9 cellular contexts compared by ENCODE assay signal in genomic region chr3:16290827-16291196, GRCh38. TPM values are rescaled to one million over a fixed set of nuclear protein-coding genes. Genes with fewer than 3 reads are reported as not detected.
DNase-seq lines count a peak whose midpoint lies in the region; ATAC-seq and TF ChIP-seq lines count a peak whose summit lies in the region.
"Had no signal": no experiment of that assay in that cellular context is flagged by ENCODE, and none has a peak within 500 bp of the region (broad histone marks: within the 10 kb centered on the region; RNA-seq: fewer than 3 reads in every experiment).

No MANE protein-coding gene starts in this region.

- H3K9me3 Mint-ChIP-seq in T-helper 1 cell treated with Interleukin-12 subunit alpha and Interleukin-12 subunit beta and Interleukin-4 antibody, amounts not matched to agents 30 μg/mL and 1 μg/mL, for 36 hours: peaks cover 16% of the 10 kb centered on the region
- peaks cover 0 to 16% (median 6%) of the 10 kb centered on the region in 9 donors for H3K9me3 Mint-ChIP-seq in naive thymus-derived CD8-positive, alpha-beta T cell

- peaks cover 67% of the 10 kb centered on the region for H3K36me3 Mint-ChIP-seq in T-helper 1 cell treated with Interleukin-12 subunit alpha and Interleukin-12 subunit beta and Interleukin-4 antibody, amounts not matched to agents 30 μg/mL and 1 μg/mL, for 36 hours (ENCODE audit: low read depth)
- H3K36me3 Mint-ChIP-seq in naive thymus-derived CD8-positive, alpha-beta T cell: peaks cover 50 to 64% (median 54%) of the 10 kb centered on the region in 3 donors

- intact Hi-C loops in dorsolateral prefrontal cortex (cut with DNase I): loop anchor here (1.0 kb wide), 2 partner anchors 259 to 260 kb away; no protein-coding TSS in a partner anchor

- peak overlapping the region; percentile 89 for H3K4me3 Mint-ChIP-seq in T-helper 1 cell treated with Interleukin-12 subunit alpha and Interleukin-12 subunit beta and Interleukin-4 antibody, amounts not matched to agents 30 μg/mL and 1 μg/mL, for 36 hours
- H3K4me3 Mint-ChIP-seq in naive thymus-derived CD8-positive, alpha-beta T cell: peak overlapping the region; percentile 95 to 100 (median 97)

- TF ChIP-seq CTCF in GM12865 (IDR thresholded peaks at IDR 0.05; ENCODE audit: insufficient read depth, low read depth, low read length, missing control alignments) (no peak), dorsolateral prefrontal cortex (IDR thresholded peaks at IDR 0.05 in 54 of 56, conservative IDR thresholded peaks at IDR 0.05 in 2 of 56; ENCODE audit: low read depth in 1 of 56, partially characterized antibody in 56 of 56) (no peak)

- DNase-seq in GM12865 (ENCODE audit: low read depth) (peak; percentile 26), pons (ENCODE audit: low spot score) (no peak), HPDE6-E6E7 (ENCODE audit: extremely low spot score) (no peak), dorsolateral prefrontal cortex (no peak)
- DNase-seq in naive thymus-derived CD8-positive, alpha-beta T cell: peak in 3 of 10 donors; percentile 65 to 69 (median 68)

- peaks cover 58% of the 10 kb centered on the region for H3K4me1 Mint-ChIP-seq in T-helper 1 cell treated with Interleukin-12 subunit alpha and Interleukin-12 subunit beta and Interleukin-4 antibody, amounts not matched to agents 30 μg/mL and 1 μg/mL, for 36 hours (ENCODE audit: low read depth)
- H3K4me1 Mint-ChIP-seq in naive thymus-derived CD8-positive, alpha-beta T cell: peaks cover 33 to 88% (median 59%) of the 10 kb centered on the region in 4 donors

- POLR2A ChIA-PET in naive thymus-derived CD8-positive, alpha-beta T cell (lab: Charles Lee): interaction anchor here (1.0 to 9.8 kb wide), 9 partner anchors 14 to 260 kb away, joined by 3 to 304 read pairs (median 6); partner anchors contain the start of genes DPH3 and OXNAD1

- peak overlapping the region in 13 of 59 donors; percentile 1 to 55 (median 29) for H3K27ac ChIP-seq in dorsolateral prefrontal cortex
- H3K27ac ChIP-seq: vagina had no signal

- H3K27me3 Mint-ChIP-seq in T-helper 1 cell treated with Interleukin-12 subunit alpha and Interleukin-12 subunit beta and Interleukin-4 antibody, amounts not matched to agents 30 μg/mL and 1 μg/mL, for 36 hours (ENCODE audit: low read depth): no peaks in the 10 kb centered on the region
- no peaks in the 10 kb centered on the region for H3K27me3 Mint-ChIP-seq in naive thymus-derived CD8-positive, alpha-beta T cell

- H3K27ac Mint-ChIP-seq in T-helper 1 cell treated with Interleukin-12 subunit alpha and Interleukin-12 subunit beta and Interleukin-4 antibody, amounts not matched to agents 30 μg/mL and 1 μg/mL, for 36 hours: peak overlapping the region; percentile 92
- H3K27ac Mint-ChIP-seq in naive thymus-derived CD8-positive, alpha-beta T cell: peak overlapping the region; percentile 93 to 99 (median 96)

- no peaks in the 10 kb centered on the region for H3K27me3 ChIP-seq in dorsolateral prefrontal cortex
- H3K27me3 ChIP-seq: vagina had no signal

- ATAC-seq in HG02763 (IDR thresholded peaks at IDR 0.05; ENCODE audit: unreplicated experiment) (peak; percentile 41), GM18867 (IDR thresholded peaks at IDR 0.05; ENCODE audit: unreplicated experiment) (no peak)
- peak; percentile 15 to 32 for ATAC-seq in naive thymus-derived CD8-positive, alpha-beta T cell

- H3K4me3 ChIP-seq in GM12865 (ENCODE audit: low read depth, low read length) (no peak overlapping the region), dorsolateral prefrontal cortex (no peak overlapping the region)
- H3K4me3 ChIP-seq: vagina had no signal

RNA-seq across cellular contexts. Expression of gene OXNAD1, which starts 25.8 kb away (rescaled TPM):
- 100 to 1,000 TPM; 128 to 132 TPM for total RNA-seq in naive thymus-derived CD8-positive, alpha-beta T cell
- polyA plus RNA-seq in naive thymus-derived CD8-positive, alpha-beta T cell: 100 to 1,000 TPM; 106 to 190 (median 168) TPM
- total RNA-seq in dorsolateral prefrontal cortex: 10 to 100 TPM; 16.6 to 37.5 (median 26.2) TPM

RNA-seq across cellular contexts. Expression of gene DPH3, which starts 26.1 kb away (rescaled TPM):
- 10 to 100 TPM; 16.6 to 17.2 TPM for total RNA-seq in naive thymus-derived CD8-positive, alpha-beta T cell
- polyA plus RNA-seq in naive thymus-derived CD8-positive, alpha-beta T cell: 10 to 100 TPM; 16.7 to 20.9 (median 18.6) TPM
- total RNA-seq in dorsolateral prefrontal cortex: 10 to 100 TPM; 12.7 to 30.0 (median 19.6) TPM
